In the genomic region with DNA sequence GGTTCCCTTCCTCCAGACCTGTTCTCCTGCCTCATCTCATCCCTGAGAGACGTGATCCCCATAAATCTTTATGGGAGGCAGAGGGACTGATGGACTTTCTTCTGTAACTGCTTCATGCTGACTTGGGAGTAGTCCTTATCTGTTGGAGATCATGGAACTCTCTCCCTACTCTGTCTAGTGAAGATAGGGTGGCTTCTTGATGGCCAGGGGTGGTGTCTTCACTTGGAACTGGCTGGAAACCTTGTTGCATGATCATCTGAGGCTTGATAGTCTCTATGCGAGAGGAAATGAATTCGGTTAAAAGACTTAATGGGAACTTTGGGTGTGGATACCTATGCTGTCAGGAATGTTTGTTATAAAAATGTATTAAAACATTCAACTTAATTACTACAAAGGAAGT, we compare ENCODE assay signal across 1 cellular context.
A peak's percentile ranks its signal among the peaks of the same experiment; 100 is the strongest.
TF ChIP-seq lines count a peak whose summit lies in the region.

No MANE protein-coding gene starts in this region.

TF ChIP-seq in K562, 482 proteins besides CTCF, POLR2A, EP300 and RAD21 (continued from another document):
- TF ChIP-seq, protein P1, sequence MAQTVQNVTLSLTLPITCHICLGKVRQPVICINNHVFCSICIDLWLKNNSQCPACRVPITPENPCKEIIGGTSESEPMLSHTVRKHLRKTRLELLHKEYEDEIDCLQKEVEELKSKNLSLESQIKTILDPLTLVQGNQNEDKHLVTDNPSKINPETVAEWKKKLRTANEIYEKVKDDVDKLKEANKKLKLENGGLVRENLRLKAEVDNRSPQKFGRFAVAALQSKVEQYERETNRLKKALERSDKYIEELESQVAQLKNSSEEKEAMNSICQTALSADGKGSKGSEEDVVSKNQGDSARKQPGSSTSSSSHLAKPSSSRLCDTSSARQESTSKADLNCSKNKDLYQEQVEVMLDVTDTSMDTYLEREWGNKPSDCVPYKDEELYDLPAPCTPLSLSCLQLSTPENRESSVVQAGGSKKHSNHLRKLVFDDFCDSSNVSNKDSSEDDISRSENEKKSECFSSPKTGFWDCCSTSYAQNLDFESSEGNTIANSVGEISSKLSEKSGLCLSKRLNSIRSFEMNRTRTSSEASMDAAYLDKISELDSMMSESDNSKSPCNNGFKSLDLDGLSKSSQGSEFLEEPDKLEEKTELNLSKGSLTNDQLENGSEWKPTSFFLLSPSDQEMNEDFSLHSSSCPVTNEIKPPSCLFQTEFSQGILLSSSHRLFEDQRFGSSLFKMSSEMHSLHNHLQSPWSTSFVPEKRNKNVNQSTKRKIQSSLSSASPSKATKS (CRISPR knock-in tag; IDR thresholded peaks at IDR 0.05) = no peak
- TF ChIP-seq, protein P2, sequence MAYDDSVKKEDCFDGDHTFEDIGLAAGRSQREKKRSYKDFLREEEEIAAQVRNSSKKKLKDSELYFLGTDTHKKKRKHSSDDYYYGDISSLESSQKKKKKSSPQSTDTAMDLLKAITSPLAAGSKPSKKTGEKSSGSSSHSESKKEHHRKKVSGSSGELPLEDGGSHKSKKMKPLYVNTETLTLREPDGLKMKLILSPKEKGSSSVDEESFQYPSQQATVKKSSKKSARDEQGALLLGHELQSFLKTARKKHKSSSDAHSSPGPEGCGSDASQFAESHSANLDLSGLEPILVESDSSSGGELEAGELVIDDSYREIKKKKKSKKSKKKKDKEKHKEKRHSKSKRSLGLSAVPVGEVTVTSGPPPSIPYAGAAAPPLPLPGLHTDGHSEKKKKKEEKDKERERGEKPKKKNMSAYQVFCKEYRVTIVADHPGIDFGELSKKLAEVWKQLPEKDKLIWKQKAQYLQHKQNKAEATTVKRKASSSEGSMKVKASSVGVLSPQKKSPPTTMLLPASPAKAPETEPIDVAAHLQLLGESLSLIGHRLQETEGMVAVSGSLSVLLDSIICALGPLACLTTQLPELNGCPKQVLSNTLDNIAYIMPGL (CRISPR knock-in tag; IDR thresholded peaks at IDR 0.05) = no peak
- TF ChIP-seq, protein P3, sequence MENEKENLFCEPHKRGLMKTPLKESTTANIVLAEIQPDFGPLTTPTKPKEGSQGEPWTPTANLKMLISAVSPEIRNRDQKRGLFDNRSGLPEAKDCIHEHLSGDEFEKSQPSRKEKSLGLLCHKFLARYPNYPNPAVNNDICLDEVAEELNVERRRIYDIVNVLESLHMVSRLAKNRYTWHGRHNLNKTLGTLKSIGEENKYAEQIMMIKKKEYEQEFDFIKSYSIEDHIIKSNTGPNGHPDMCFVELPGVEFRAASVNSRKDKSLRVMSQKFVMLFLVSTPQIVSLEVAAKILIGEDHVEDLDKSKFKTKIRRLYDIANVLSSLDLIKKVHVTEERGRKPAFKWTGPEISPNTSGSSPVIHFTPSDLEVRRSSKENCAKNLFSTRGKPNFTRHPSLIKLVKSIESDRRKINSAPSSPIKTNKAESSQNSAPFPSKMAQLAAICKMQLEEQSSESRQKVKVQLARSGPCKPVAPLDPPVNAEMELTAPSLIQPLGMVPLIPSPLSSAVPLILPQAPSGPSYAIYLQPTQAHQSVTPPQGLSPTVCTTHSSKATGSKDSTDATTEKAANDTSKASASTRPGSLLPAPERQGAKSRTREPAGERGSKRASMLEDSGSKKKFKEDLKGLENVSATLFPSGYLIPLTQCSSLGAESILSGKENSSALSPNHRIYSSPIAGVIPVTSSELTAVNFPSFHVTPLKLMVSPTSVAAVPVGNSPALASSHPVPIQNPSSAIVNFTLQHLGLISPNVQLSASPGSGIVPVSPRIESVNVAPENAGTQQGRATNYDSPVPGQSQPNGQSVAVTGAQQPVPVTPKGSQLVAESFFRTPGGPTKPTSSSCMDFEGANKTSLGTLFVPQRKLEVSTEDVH (IDR thresholded peaks at IDR 0.05; ENCODE audit: low read depth, partially characterized antibody) = no peak
- TF ChIP-seq MEIS2 (IDR thresholded peaks at IDR 0.05; ENCODE audit: partially characterized antibody) (peak; percentile 62), ETS2 (tag; IDR thresholded peaks at IDR 0.05; ENCODE audit: borderline replicate concordance, poor library complexity, severe bottlenecking) (no peak), ESRRB (CRISPR knock-in tag; IDR thresholded peaks at IDR 0.05; ENCODE audit: borderline replicate concordance) (no peak), SMAD3 (CRISPR knock-in tag; conservative IDR thresholded peaks at IDR 0.05) (no peak), HNRNPL (IDR thresholded peaks at IDR 0.05; ENCODE audit: low read depth, low read length) (no peak), IFI16 (CRISPR knock-in tag; IDR thresholded peaks at IDR 0.05) (no peak), HDAC1 (IDR thresholded peaks at IDR 0.05) (no peak), MXI1 (IDR thresholded peaks at IDR 0.05; ENCODE audit: low read depth, low read length) (no peak), ZNF324 (CRISPR knock-in tag; IDR thresholded peaks at IDR 0.05) (no peak), CREBBP (IDR thresholded peaks at IDR 0.05; ENCODE audit: low read depth, low read length) (no peak), SNIP1 (IDR thresholded peaks at IDR 0.05; ENCODE audit: low read depth) (no peak), ZNF175 (CRISPR knock-in tag; IDR thresholded peaks at IDR 0.05; ENCODE audit: low read depth) (no peak), TEAD4 (IDR thresholded peaks at IDR 0.05; ENCODE audit: low read length) (peak; percentile 20; the same call in 1 of the 2 replicates), TEAD4 (CRISPR knock-in tag; IDR thresholded peaks at IDR 0.05; ENCODE audit: borderline replicate concordance) (no peak), NBN (IDR thresholded peaks at IDR 0.05; ENCODE audit: low read depth) (no peak), ZNF41 (CRISPR knock-in tag; conservative IDR thresholded peaks at IDR 0.05) (no peak)
- TF ChIP-seq, protein P4, sequence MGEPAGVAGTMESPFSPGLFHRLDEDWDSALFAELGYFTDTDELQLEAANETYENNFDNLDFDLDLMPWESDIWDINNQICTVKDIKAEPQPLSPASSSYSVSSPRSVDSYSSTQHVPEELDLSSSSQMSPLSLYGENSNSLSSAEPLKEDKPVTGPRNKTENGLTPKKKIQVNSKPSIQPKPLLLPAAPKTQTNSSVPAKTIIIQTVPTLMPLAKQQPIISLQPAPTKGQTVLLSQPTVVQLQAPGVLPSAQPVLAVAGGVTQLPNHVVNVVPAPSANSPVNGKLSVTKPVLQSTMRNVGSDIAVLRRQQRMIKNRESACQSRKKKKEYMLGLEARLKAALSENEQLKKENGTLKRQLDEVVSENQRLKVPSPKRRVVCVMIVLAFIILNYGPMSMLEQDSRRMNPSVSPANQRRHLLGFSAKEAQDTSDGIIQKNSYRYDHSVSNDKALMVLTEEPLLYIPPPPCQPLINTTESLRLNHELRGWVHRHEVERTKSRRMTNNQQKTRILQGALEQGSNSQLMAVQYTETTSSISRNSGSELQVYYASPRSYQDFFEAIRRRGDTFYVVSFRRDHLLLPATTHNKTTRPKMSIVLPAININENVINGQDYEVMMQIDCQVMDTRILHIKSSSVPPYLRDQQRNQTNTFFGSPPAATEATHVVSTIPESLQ (CRISPR knock-in tag; IDR thresholded peaks at IDR 0.05) = no peak
- TF ChIP-seq, protein P5, sequence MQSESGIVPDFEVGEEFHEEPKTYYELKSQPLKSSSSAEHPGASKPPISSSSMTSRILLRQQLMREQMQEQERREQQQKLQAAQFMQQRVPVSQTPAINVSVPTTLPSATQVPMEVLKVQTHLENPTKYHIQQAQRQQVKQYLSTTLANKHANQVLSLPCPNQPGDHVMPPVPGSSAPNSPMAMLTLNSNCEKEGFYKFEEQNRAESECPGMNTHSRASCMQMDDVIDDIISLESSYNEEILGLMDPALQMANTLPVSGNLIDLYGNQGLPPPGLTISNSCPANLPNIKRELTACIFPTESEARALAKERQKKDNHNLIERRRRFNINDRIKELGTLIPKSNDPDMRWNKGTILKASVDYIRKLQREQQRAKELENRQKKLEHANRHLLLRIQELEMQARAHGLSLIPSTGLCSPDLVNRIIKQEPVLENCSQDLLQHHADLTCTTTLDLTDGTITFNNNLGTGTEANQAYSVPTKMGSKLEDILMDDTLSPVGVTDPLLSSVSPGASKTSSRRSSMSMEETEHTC (IDR thresholded peaks at IDR 0.05) = no peak
- TF ChIP-seq, protein P6, sequence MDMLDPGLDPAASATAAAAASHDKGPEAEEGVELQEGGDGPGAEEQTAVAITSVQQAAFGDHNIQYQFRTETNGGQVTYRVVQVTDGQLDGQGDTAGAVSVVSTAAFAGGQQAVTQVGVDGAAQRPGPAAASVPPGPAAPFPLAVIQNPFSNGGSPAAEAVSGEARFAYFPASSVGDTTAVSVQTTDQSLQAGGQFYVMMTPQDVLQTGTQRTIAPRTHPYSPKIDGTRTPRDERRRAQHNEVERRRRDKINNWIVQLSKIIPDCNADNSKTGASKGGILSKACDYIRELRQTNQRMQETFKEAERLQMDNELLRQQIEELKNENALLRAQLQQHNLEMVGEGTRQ (CRISPR knock-in tag; IDR thresholded peaks at IDR 0.05) = no peak
